Comparison of ENCODE assay signal across 1 cellular context in genomic region chrX:24020280-24020876, GRCh38.
TF ChIP-seq lines count a peak whose summit lies in the region.

No MANE protein-coding gene starts in this region.

TF ChIP-seq in IMR-90, 13 proteins besides CTCF, POLR2A, EP300 and RAD21 (continued from another document):
- TF ChIP-seq USF2 (IDR thresholded peaks at IDR 0.05; ENCODE audit: low read depth, low read length) (no peak), NFE2L2 (IDR thresholded peaks at IDR 0.05; ENCODE audit: low read depth, low read length) (no peak), RFX5 (IDR thresholded peaks at IDR 0.05; ENCODE audit: low read depth, low read length) (no peak), MAZ (IDR thresholded peaks at IDR 0.05; ENCODE audit: borderline replicate concordance, low read depth, low read length) (no peak), ELK1 (IDR thresholded peaks at IDR 0.05; ENCODE audit: borderline replicate concordance, low read depth, low read length) (no peak), BHLHE40 (IDR thresholded peaks at IDR 0.05; ENCODE audit: low read depth, low read length) (no peak)
